Comparison of ENCODE assay signal across 22 cellular contexts in genomic region chr14:106737025-106737424, GRCh38.
DNase-seq lines count a peak whose midpoint lies in the region; ATAC-seq and TF ChIP-seq lines count a peak whose summit lies in the region.
"Had no signal": no experiment of that assay in that cellular context is flagged by ENCODE, and none has a peak within 500 bp of the region (broad histone marks: within the 10 kb centered on the region; RNA-seq: fewer than 3 reads in every experiment).

No MANE protein-coding gene starts in this region.

- peaks cover 6% of the 10 kb centered on the region for H3K4me1 Mint-ChIP-seq in activated CD8-positive, alpha-beta memory T cell treated with anti-CD3 and anti-CD28 coated beads, Interleukin-2, amount 10 ng/mL, durations not matched to agents 7 days and 5 days
- H3K4me1 Mint-ChIP-seq in CD8-positive, alpha-beta T cell (ENCODE audit: low read depth) = peaks cover 21% of the 10 kb centered on the region
- H3K4me1 Mint-ChIP-seq in naive thymus-derived CD4-positive, alpha-beta T cell = peaks cover 0 to 14% (median 0%) of the 10 kb centered on the region in 7 donors
- H3K4me1 Mint-ChIP-seq: CD14-positive monocyte had no signal

- no peak for TF ChIP-seq CTCF in CD8-positive, alpha-beta T cell (IDR thresholded peaks at IDR 0.05)

- no peak for ATAC-seq in activated CD8-positive, alpha-beta memory T cell treated with anti-CD3 and anti-CD28 coated beads, Interleukin-2, amount 10 ng/mL, durations not matched to agents 7 days and 5 days
- ATAC-seq in CD8-positive, alpha-beta T cell = peak; percentile 41
- ATAC-seq in naive thymus-derived CD4-positive, alpha-beta T cell = peak; percentile 73
- no peak for ATAC-seq in aorta (ENCODE audit: low FRiP score)
- ATAC-seq in HG03442 (IDR thresholded peaks at IDR 0.05; ENCODE audit: unreplicated experiment) = no peak

- no peaks in the 10 kb centered on the region for H3K27me3 ChIP-seq in CD8-positive, alpha-beta T cell (ENCODE audit: insufficient read depth, low read length)
- H3K27me3 ChIP-seq in naive thymus-derived CD4-positive, alpha-beta T cell (ENCODE audit: control insufficient read depth in 2 of 2, insufficient read depth in 2 of 2, low read length in 2 of 2) = no peaks in the 10 kb centered on the region
- no peaks in the 10 kb centered on the region for H3K27me3 ChIP-seq in aorta (ENCODE audit: control insufficient read depth in 1 of 2, insufficient read depth in 2 of 2, low read length in 1 of 2)
- H3K27me3 ChIP-seq: MG63, Peyer's patch had no signal

- peak; percentile 49 for DNase-seq in activated CD8-positive, alpha-beta memory T cell treated with anti-CD3 and anti-CD28 coated beads, Interleukin-2, amount 50 U/mL, for 4 hours
- no peak for DNase-seq in activated CD8-positive, alpha-beta memory T cell treated with anti-CD3 and anti-CD28 coated beads, Interleukin-2, amount 10 ng/mL, durations not matched to agents 7 days and 5 days
- peak in 3 of 7 experiments; percentile 50 to 73 (median 64) for DNase-seq in CD8-positive, alpha-beta T cell
- DNase-seq in activated T-cell treated with anti-CD3 and anti-CD28 coated beads, Interleukin-2, amount 50 U/mL, for 48 hours = peak; percentile 42 to 51
- peak in 2 of 9 donors; percentile 42 to 69 for DNase-seq in naive thymus-derived CD4-positive, alpha-beta T cell
- DNase-seq in aorta (no peak), HuH-7.5 (ENCODE audit: low spot score) (no peak)
- DNase-seq: COR-L47, DMS 273 treated with DMSO at 0.1 percent for 48 hours, DMS79 treated with DMSO at 0.1 percent for 48 hours, H7, Kasumi-1, MG63, NCI-H1417, NCI-H1694 treated with DMSO at 0.1 percent for 48 hours, NCI-H2081 treated with DMSO at 0.1 percent for 48 hours, NCI-H2171 treated with DMSO at 0.1 percent for 48 hours, NCI-H446, NCI-H526, Peyer's patch had no signal

- H3K4me1 ChIP-seq in CD8-positive, alpha-beta T cell (ENCODE audit: insufficient read depth, low read length) = no peaks in the 10 kb centered on the region
- peaks cover 0 to 2% of the 10 kb centered on the region in 2 donors for H3K4me1 ChIP-seq in naive thymus-derived CD4-positive, alpha-beta T cell (ENCODE audit: control insufficient read depth in 2 of 2, insufficient read depth in 2 of 2, low read length in 2 of 2)
- H3K4me1 ChIP-seq in aorta (ENCODE audit: control insufficient read depth in 1 of 2, insufficient read depth in 2 of 2, low read length in 2 of 2) = no peaks in the 10 kb centered on the region
- H3K4me1 ChIP-seq: Peyer's patch had no signal

- no peaks in the 10 kb centered on the region for H3K36me3 Mint-ChIP-seq in activated CD8-positive, alpha-beta memory T cell treated with anti-CD3 and anti-CD28 coated beads, Interleukin-2, amount 10 ng/mL, durations not matched to agents 7 days and 5 days
- H3K36me3 Mint-ChIP-seq in CD8-positive, alpha-beta T cell = no peaks in the 10 kb centered on the region
- no peaks in the 10 kb centered on the region for H3K36me3 Mint-ChIP-seq in naive thymus-derived CD4-positive, alpha-beta T cell
- H3K36me3 Mint-ChIP-seq: CD14-positive monocyte had no signal

- H3K9me3 Mint-ChIP-seq in activated CD8-positive, alpha-beta memory T cell treated with anti-CD3 and anti-CD28 coated beads, Interleukin-2, amount 10 ng/mL, durations not matched to agents 7 days and 5 days (ENCODE audit: low read depth) = no peaks in the 10 kb centered on the region
- no peaks in the 10 kb centered on the region for H3K9me3 Mint-ChIP-seq in CD8-positive, alpha-beta T cell
- H3K9me3 Mint-ChIP-seq in naive thymus-derived CD4-positive, alpha-beta T cell = no peaks in the 10 kb centered on the region

- intact Hi-C loops in CD8-positive, alpha-beta T cell (cut with DNase I, micrococcal nuclease) = no loop called here
- intact Hi-C loops in naive thymus-derived CD4-positive, alpha-beta T cell (cut with micrococcal nuclease) = no loop called here
- intact Hi-C loops in aorta (cut with DNase I) = no loop called here

- H3K27ac Mint-ChIP-seq in activated CD8-positive, alpha-beta memory T cell treated with anti-CD3 and anti-CD28 coated beads, Interleukin-2, amount 10 ng/mL, durations not matched to agents 7 days and 5 days = no peak overlapping the region
- H3K27ac Mint-ChIP-seq in CD8-positive, alpha-beta T cell = peak overlapping the region; percentile 76
- peak overlapping the region in 1 of 9 donors; percentile 99 for H3K27ac Mint-ChIP-seq in naive thymus-derived CD4-positive, alpha-beta T cell
- H3K27ac Mint-ChIP-seq: CD14-positive monocyte had no signal

- CTCF ChIA-PET in activated CD8-positive, alpha-beta memory T cell treated with anti-CD3 and anti-CD28 coated beads, Interleukin-2, amount 10 ng/mL, durations not matched to agents 7 days and 5 days (lab: Charles Lee) = interaction anchor here (1.2 kb wide), 1 partner anchor 7 kb away, joined by 3 read pairs; no protein-coding TSS in a partner anchor
- CTCF ChIA-PET in CD8-positive, alpha-beta T cell (lab: Charles Lee) = interaction anchor here (1.2 to 2.3 kb wide), 4 partner anchors 7 to 316 kb away, joined by 3 to 6 read pairs (median 5); no protein-coding TSS in a partner anchor
- CTCF ChIA-PET in naive thymus-derived CD4-positive, alpha-beta T cell (lab: Charles Lee) = no interaction called here

- no peak overlapping the region for H3K4me3 ChIP-seq in CD8-positive, alpha-beta T cell (ENCODE audit: low read depth, low read length)
- no peak overlapping the region for H3K4me3 ChIP-seq in naive thymus-derived CD4-positive, alpha-beta T cell (ENCODE audit: low read length)
- H3K4me3 ChIP-seq in aorta (ENCODE audit: low read length in 2 of 2) = no peak overlapping the region
- H3K4me3 ChIP-seq: MG63, Peyer's patch had no signal

- H3K9me3 ChIP-seq in CD8-positive, alpha-beta T cell (ENCODE audit: low read length) = no peaks in the 10 kb centered on the region
- no peaks in the 10 kb centered on the region for H3K9me3 ChIP-seq in naive thymus-derived CD4-positive, alpha-beta T cell (ENCODE audit: control insufficient read depth in 2 of 3, low read length in 3 of 3)
- H3K9me3 ChIP-seq in aorta (ENCODE audit: control insufficient read depth, low read length) = no peaks in the 10 kb centered on the region
- H3K9me3 ChIP-seq: MG63, Peyer's patch had no signal

- no peak overlapping the region for H3K4me3 Mint-ChIP-seq in activated CD8-positive, alpha-beta memory T cell treated with anti-CD3 and anti-CD28 coated beads, Interleukin-2, amount 10 ng/mL, durations not matched to agents 7 days and 5 days
- H3K4me3 Mint-ChIP-seq in CD8-positive, alpha-beta T cell = peak overlapping the region; percentile 20
- H3K4me3 Mint-ChIP-seq in naive thymus-derived CD4-positive, alpha-beta T cell = peak overlapping the region in 1 of 10 donors; percentile 88
- H3K4me3 Mint-ChIP-seq: CD14-positive monocyte had no signal

- H3K27me3 Mint-ChIP-seq in activated CD8-positive, alpha-beta memory T cell treated with anti-CD3 and anti-CD28 coated beads, Interleukin-2, amount 10 ng/mL, durations not matched to agents 7 days and 5 days = peaks cover 19% of the 10 kb centered on the region
- no peaks in the 10 kb centered on the region for H3K27me3 Mint-ChIP-seq in CD8-positive, alpha-beta T cell (ENCODE audit: low read depth)
- no peaks in the 10 kb centered on the region for H3K27me3 Mint-ChIP-seq in naive thymus-derived CD4-positive, alpha-beta T cell

- H3K27ac ChIP-seq in CD8-positive, alpha-beta T cell (ENCODE audit: low read depth, low read length) = no peak overlapping the region
- no peak overlapping the region for H3K27ac ChIP-seq in naive thymus-derived CD4-positive, alpha-beta T cell (ENCODE audit: low read depth, low read length)
- H3K27ac ChIP-seq in aorta (ENCODE audit: low read depth in 1 of 2, low read length in 2 of 2) = no peak overlapping the region
- H3K27ac ChIP-seq: Peyer's patch had no signal

- POLR2A ChIA-PET in CD8-positive, alpha-beta T cell (lab: Charles Lee) = no interaction called here
- POLR2A ChIA-PET in naive thymus-derived CD4-positive, alpha-beta T cell (lab: Charles Lee) = no interaction called here

- no peaks in the 10 kb centered on the region for H3K36me3 ChIP-seq in CD8-positive, alpha-beta T cell (ENCODE audit: insufficient read depth, low read length)
- H3K36me3 ChIP-seq in naive thymus-derived CD4-positive, alpha-beta T cell (ENCODE audit: control insufficient read depth in 2 of 3, insufficient read depth in 3 of 3, low read length in 3 of 3) = no peaks in the 10 kb centered on the region
- no peaks in the 10 kb centered on the region for H3K36me3 ChIP-seq in aorta (ENCODE audit: control insufficient read depth in 1 of 2, insufficient read depth in 2 of 2, low read length in 1 of 2)
- H3K36me3 ChIP-seq: MG63, Peyer's patch had no signal

- WGBS in aorta, 2 donors = 64% methylated on average over 9 of the region's 9 CpGs; no CpG with 5 or more reads in 1 of the 2 donors

Comparison
In these comparisons a context has a peak if more than half of its experiments do, and no peak if none do; other contexts are left out.
1. DNase-seq: peak in activated CD8-positive, alpha-beta memory T cell treated with anti-CD3 and anti-CD28 coated beads, Interleukin-2, amount 50 U/mL, for 4 hours (single experiment) and activated T-cell treated with anti-CD3 and anti-CD28 coated beads, Interleukin-2, amount 50 U/mL, for 48 hours (2 of 2); none in activated CD8-positive, alpha-beta memory T cell treated with anti-CD3 and anti-CD28 coated beads, Interleukin-2, amount 10 ng/mL, durations not matched to agents 7 days and 5 days (single experiment), aorta (0 of 2) and HuH-7.5 (single experiment).
2. ATAC-seq: peak in CD8-positive, alpha-beta T cell (single experiment) and naive thymus-derived CD4-positive, alpha-beta T cell (single experiment); none in activated CD8-positive, alpha-beta memory T cell treated with anti-CD3 and anti-CD28 coated beads, Interleukin-2, amount 10 ng/mL, durations not matched to agents 7 days and 5 days (single experiment), aorta (single experiment) and HG03442 (single experiment).